Comparison of ENCODE assay signal across 8 cellular contexts in the genomic region with DNA sequence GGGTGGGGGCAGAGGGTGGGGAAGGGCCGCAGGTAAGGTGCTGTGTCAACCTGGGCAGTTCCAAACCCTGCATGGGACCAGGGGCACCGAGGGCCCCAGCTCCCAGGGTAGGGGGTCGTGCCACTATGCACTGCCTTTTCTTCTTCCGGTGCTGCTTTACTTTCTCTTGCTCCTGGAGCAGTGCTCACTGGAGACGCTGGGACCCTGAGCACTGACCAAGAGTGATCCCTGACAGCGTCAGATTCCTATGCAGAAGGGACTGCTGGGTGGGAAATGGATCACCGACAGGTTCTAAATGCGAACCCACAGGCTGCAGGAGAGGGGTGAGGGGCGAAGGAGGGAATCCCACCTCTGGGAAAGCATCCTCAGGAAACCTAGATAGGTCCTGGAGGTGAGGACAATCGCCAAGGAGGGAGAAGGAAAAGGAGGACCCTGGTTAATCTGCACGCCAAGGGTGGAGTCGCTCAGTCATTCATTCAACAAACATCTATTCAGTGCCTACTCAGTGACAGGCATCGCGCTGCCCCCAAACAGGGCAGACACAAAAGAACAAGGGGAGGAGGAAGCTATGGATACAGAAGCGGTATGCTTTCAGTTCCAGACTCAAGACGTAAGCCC.
DNase-seq lines count a peak whose midpoint lies in the region; ATAC-seq and TF ChIP-seq lines count a peak whose summit lies in the region.

No MANE protein-coding gene starts in this region.

- no peaks in the 10 kb centered on the region for H3K9me3 ChIP-seq in psoas muscle

- intact Hi-C loops in psoas muscle (cut with DNase I): no loop called here

- peaks cover 11% of the 10 kb centered on the region for H3K4me1 ChIP-seq in psoas muscle

- WGBS in psoas muscle, 3 donors: 36 to 41% (median 39%) methylated on average over 16 of the region's 16 CpGs

- peaks cover 0 to 58% (median 13%) of the 10 kb centered on the region in 3 donors for H3K27me3 ChIP-seq in psoas muscle (ENCODE audit: insufficient read depth in 3 of 3, low read length in 2 of 3)

- DNase-seq in RPMI8226: peak; percentile 51
- DNase-seq in epithelial cell of proximal tubule (ENCODE audit: low read depth): no peak
- no peak for DNase-seq in psoas muscle
- DNase-seq in NCI-H748 treated with DMSO at 0.1 percent for 48 hours (lab: John Stamatoyannopoulos, UW): no peak

- H3K27ac ChIP-seq in psoas muscle: no peak overlapping the region

- no peak for ATAC-seq in psoas muscle
- no peak for ATAC-seq in GM18498 (IDR thresholded peaks at IDR 0.05; ENCODE audit: unreplicated experiment)
- no peak for ATAC-seq in GM18858 (IDR thresholded peaks at IDR 0.05; ENCODE audit: unreplicated experiment)
- no peak for ATAC-seq in HG02678 (IDR thresholded peaks at IDR 0.05; ENCODE audit: unreplicated experiment)

- H3K4me3 ChIP-seq in GM08714 (ENCODE audit: low read length) (peak overlapping the region; percentile 81), epithelial cell of proximal tubule (ENCODE audit: low read depth, low read length) (peak overlapping the region; percentile 99), psoas muscle (peak overlapping the region; percentile 62)

- TF ChIP-seq CTCF in epithelial cell of proximal tubule (conservative IDR thresholded peaks at IDR 0.05; ENCODE audit: low read depth, low read length) (no peak), psoas muscle (IDR thresholded peaks at IDR 0.05) (no peak)

- H3K36me3 ChIP-seq in psoas muscle (ENCODE audit: insufficient read depth in 1 of 2, low read depth in 1 of 2): no peaks in the 10 kb centered on the region
